In the genomic region with DNA sequence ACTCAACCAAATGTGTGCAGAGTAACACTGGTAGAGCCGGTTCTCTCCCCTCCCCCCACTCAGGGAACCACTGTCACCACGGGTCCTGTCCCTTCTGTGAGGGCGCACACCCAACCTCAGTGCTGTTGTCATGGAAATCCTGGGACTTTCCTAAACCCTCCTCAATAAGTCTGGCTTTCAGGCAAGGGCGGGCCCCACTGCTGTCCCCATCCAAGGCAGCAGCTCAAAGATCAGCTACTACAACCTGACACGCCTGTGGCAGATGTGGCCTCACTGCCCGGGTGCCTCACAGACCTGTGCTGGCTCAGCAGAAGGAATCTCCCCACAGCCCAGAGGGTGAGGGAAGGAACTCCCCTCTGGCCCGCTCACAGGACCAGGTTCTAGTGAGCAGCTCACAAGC, we compare ENCODE assay signal across 1 cellular context.
TF ChIP-seq lines count a peak whose summit lies in the region.

No MANE protein-coding gene starts in this region.

TF ChIP-seq in HepG2, 621 proteins besides CTCF, POLR2A, EP300 and RAD21:
- TF ChIP-seq DPF2 (CRISPR knock-in tag; IDR thresholded peaks at IDR 0.05; ENCODE audit: borderline replicate concordance, low read depth) (no peak), ATF1 (CRISPR knock-in tag; IDR thresholded peaks at IDR 0.05) (no peak), ZMYM2 (CRISPR knock-in tag; IDR thresholded peaks at IDR 0.05) (no peak)
